Comparison of ENCODE assay signal across 20 cellular contexts in genomic region chr20:34755367-34755766, GRCh38.
"Had no signal": no experiment of that assay in that cellular context is flagged by ENCODE, and none has a peak within 500 bp of the region (broad histone marks: within the 10 kb centered on the region; RNA-seq: fewer than 3 reads in every experiment).

No MANE protein-coding gene starts in this region.

- H3K4me1 Mint-ChIP-seq: activated naive CD4-positive, alpha-beta T cell treated with anti-CD3 and anti-CD28 coated beads, Interleukin-2, amount 50 U/mL, for 24 hours had no signal

- H3K4me1 ChIP-seq: body of pancreas, heart right ventricle, sigmoid colon, upper lobe of right lung had no signal

- H3K27me3 Mint-ChIP-seq: activated naive CD4-positive, alpha-beta T cell treated with anti-CD3 and anti-CD28 coated beads, Interleukin-2, amount 50 U/mL, for 24 hours had no signal

- H3K9me3 Mint-ChIP-seq: activated naive CD4-positive, alpha-beta T cell treated with anti-CD3 and anti-CD28 coated beads, Interleukin-2, amount 50 U/mL, for 24 hours; natural killer cell had no signal

- H3K27ac Mint-ChIP-seq: activated CD8-positive, alpha-beta T cell treated with anti-CD3 and anti-CD28 coated beads, Interleukin-2, amount 10 ng/mL, durations not matched to agents 7 days and 5 days; activated naive CD4-positive, alpha-beta T cell treated with anti-CD3 and anti-CD28 coated beads, Interleukin-2, amount 50 U/mL, for 24 hours; natural killer cell had no signal

- H3K4me3 ChIP-seq: body of pancreas, cardiac muscle cell, heart right ventricle, sigmoid colon, thyroid gland, upper lobe of right lung had no signal

- H3K4me3 Mint-ChIP-seq: activated CD8-positive, alpha-beta T cell treated with anti-CD3 and anti-CD28 coated beads, Interleukin-2, amount 10 ng/mL, durations not matched to agents 7 days and 5 days; activated naive CD4-positive, alpha-beta T cell treated with anti-CD3 and anti-CD28 coated beads, Interleukin-2, amount 50 U/mL, for 24 hours; natural killer cell had no signal

- H3K27ac ChIP-seq: body of pancreas, cardiac muscle cell, heart right ventricle, sigmoid colon, upper lobe of right lung had no signal

- ATAC-seq: activated CD8-positive, alpha-beta T cell treated with anti-CD3 and anti-CD28 coated beads, Interleukin-2, amount 10 ng/mL, durations not matched to agents 7 days and 5 days; body of pancreas; heart right ventricle; left cardiac atrium; natural killer cell; stimulated activated naive CD8-positive, alpha-beta T cell treated with anti-CD3 and anti-CD28 coated beads, Interleukin-15, Interleukin-2, amounts not matched to agents 100 U/mL and 50 U/mL, for 24 hours; upper lobe of right lung had no signal

- DNase-seq: activated CD4-positive, alpha-beta T cell treated with anti-CD3 and anti-CD28 coated beads, Interleukin-2, amount 50 U/mL, for 1 hour; activated CD4-positive, CD25-positive, alpha-beta regulatory T cell treated with anti-CD3 and anti-CD28 coated beads, Interleukin-2, amount 50 U/mL, for 72 hours; activated CD8-positive, alpha-beta T cell treated with anti-CD3 and anti-CD28 coated beads, Interleukin-2, amount 10 ng/mL, durations not matched to agents 7 days and 5 days; activated gamma-delta T cell treated with Interleukin-2 at 50 U/mL for 16 hours; activated T-cell treated with anti-CD3 and anti-CD28 coated beads, Interleukin-2, amount 50 U/mL, for 1 hour; anterior cingulate cortex; body of pancreas; heart right ventricle; islet precursor cell; left cardiac atrium; midbrain; natural killer cell; retina; sigmoid colon; stimulated activated CD4-positive, alpha-beta T cell treated with anti-CD3 and anti-CD28 coated beads, Interleukin-2, amount 100 ng/mL, for 48 hours; stimulated activated naive CD8-positive, alpha-beta T cell treated with anti-CD3 and anti-CD28 coated beads, Interleukin-15, Interleukin-2, amounts not matched to agents 100 U/mL and 50 U/mL, for 24 hours; thyroid gland; upper lobe of right lung had no signal

- H3K9me3 ChIP-seq: body of pancreas, heart right ventricle, sigmoid colon, thyroid gland, upper lobe of right lung had no signal

- H3K27me3 ChIP-seq: body of pancreas, cardiac muscle cell, heart right ventricle, sigmoid colon, thyroid gland, upper lobe of right lung had no signal
